In genomic region chr3:119664850-119665379, GRCh38 we compare ENCODE assay signal across 1 cellular context.
TF ChIP-seq lines count a peak whose summit lies in the region.

No MANE protein-coding gene starts in this region.

TF ChIP-seq in K562, 482 proteins besides CTCF, POLR2A, EP300 and RAD21 (continued from another document):
- TF ChIP-seq E4F1 (CRISPR knock-in tag; IDR thresholded peaks at IDR 0.05; ENCODE audit: borderline replicate concordance) = no peak
- no peak for TF ChIP-seq POLR2AphosphoS2 (IDR thresholded peaks at IDR 0.05; ENCODE audit: low read length)
- peak; percentile 98 for TF ChIP-seq ZBTB17 (CRISPR knock-in tag; IDR thresholded peaks at IDR 0.05)
- TF ChIP-seq CREM (IDR thresholded peaks at IDR 0.05; ENCODE audit: low read depth) = peak; percentile 36; the same call in 1 of the 2 replicates
